Comparison of ENCODE assay signal across 10 cellular contexts in genomic region chr11:47376543-47377371, GRCh38. TPM values are rescaled to one million over a fixed set of nuclear protein-coding genes. Genes with fewer than 3 reads are reported as not detected.
DNase-seq lines count a peak whose midpoint lies in the region; ATAC-seq and TF ChIP-seq lines count a peak whose summit lies in the region.
"Had no signal": no experiment of that assay in that cellular context is flagged by ENCODE, and none has a peak within 500 bp of the region (broad histone marks: within the 10 kb centered on the region; RNA-seq: fewer than 3 reads in every experiment).

No MANE protein-coding gene starts in this region.

- H3K27ac Mint-ChIP-seq in IgD-negative memory B cell (peak overlapping the region in 1 of 3 donors; percentile 33), Caco-2 (ENCODE audit: unreplicated experiment) (no peak overlapping the region)

- TF ChIP-seq CTCF in dorsolateral prefrontal cortex (IDR thresholded peaks at IDR 0.05 in 54 of 56, conservative IDR thresholded peaks at IDR 0.05 in 2 of 56; ENCODE audit: low read depth in 1 of 56, partially characterized antibody in 56 of 56), result no peak
- no peak for TF ChIP-seq CTCF in psoas muscle (IDR thresholded peaks at IDR 0.05)
- no peak for TF ChIP-seq CTCF in Caco-2 (IDR thresholded peaks at IDR 0.05; ENCODE audit: insufficient read depth in 1 of 2, low read depth in 1 of 2, low read length in 1 of 2, severe bottlenecking in 1 of 2, unreplicated experiment in 1 of 2)

- H3K27me3 ChIP-seq in dorsolateral prefrontal cortex (no peaks in the 10 kb centered on the region), psoas muscle (ENCODE audit: insufficient read depth in 3 of 3, low read length in 2 of 3) (no peaks in the 10 kb centered on the region), Caco-2 (replicated peaks; ENCODE audit: control insufficient read depth, insufficient read depth, low read length) (no peaks in the 10 kb centered on the region)

- H3K4me1 ChIP-seq in psoas muscle (no peaks in the 10 kb centered on the region), Caco-2 (peaks cover 4% of the 10 kb centered on the region; the same call in 1 of the 2 replicates)

- H3K9me3 Mint-ChIP-seq in IgD-negative memory B cell (no peaks in the 10 kb centered on the region), Caco-2 (ENCODE audit: unreplicated experiment) (no peaks in the 10 kb centered on the region)
- H3K9me3 Mint-ChIP-seq: nephron had no signal

- H3K9me3 ChIP-seq in psoas muscle, result no peaks in the 10 kb centered on the region
- H3K9me3 ChIP-seq in Caco-2, result no peaks in the 10 kb centered on the region

- H3K36me3 Mint-ChIP-seq in IgD-negative memory B cell (no peaks in the 10 kb centered on the region), Caco-2 (ENCODE audit: insufficient read depth, unreplicated experiment) (no peaks in the 10 kb centered on the region)

- POLR2A ChIA-PET in Caco-2 (lab: Charles Lee), result no interaction called here

- no peak for DNase-seq in dorsolateral prefrontal cortex
- peak; percentile 62 to 69 for DNase-seq in psoas muscle
- DNase-seq in DMS53 (lab: John Stamatoyannopoulos, UW), result no peak
- no peak for DNase-seq in NCI-H526 (lab: John Stamatoyannopoulos, UW)
- DNase-seq in dermis blood vessel endothelial cell, result no peak
- no peak for DNase-seq in Caco-2

- H3K4me1 Mint-ChIP-seq in IgD-negative memory B cell (peaks cover 11 to 26% (median 15%) of the 10 kb centered on the region in 3 donors), Caco-2 (ENCODE audit: low read depth, unreplicated experiment) (peaks cover 7% of the 10 kb centered on the region)
- H3K4me1 Mint-ChIP-seq: nephron had no signal

- H3K4me3 Mint-ChIP-seq in IgD-negative memory B cell, result peak overlapping the region in 3 of 4 donors; percentile 87 to 95 (median 93)
- no peak overlapping the region for H3K4me3 Mint-ChIP-seq in Caco-2 (ENCODE audit: unreplicated experiment)
- H3K4me3 Mint-ChIP-seq: nephron had no signal

- H3K4me3 ChIP-seq in dorsolateral prefrontal cortex, result peak overlapping the region in 47 of 59 donors; percentile 3 to 58 (median 37)
- peak overlapping the region; percentile 43 for H3K4me3 ChIP-seq in psoas muscle
- no peak overlapping the region for H3K4me3 ChIP-seq in Caco-2 (ENCODE audit: low read depth, low read length)

- BruUV-seq in Caco-2 (replicated peaks; lab: Mats Ljungman, UMichigan), result no TSS peak

- H3K27me3 Mint-ChIP-seq in IgD-negative memory B cell (no peaks in the 10 kb centered on the region), Caco-2 (ENCODE audit: insufficient read depth, unreplicated experiment) (no peaks in the 10 kb centered on the region)

- 67 to 84% (median 71%) methylated on average over 13 to 14 of the region's 14 CpGs for WGBS in psoas muscle, 3 donors

- CTCF ChIA-PET in Caco-2 (lab: Charles Lee), result interaction anchor here (0.6 kb wide), 1 partner anchor 78 kb away, joined by 3 read pairs; no protein-coding TSS in a partner anchor

- H3K36me3 ChIP-seq in psoas muscle (ENCODE audit: insufficient read depth in 1 of 2, low read depth in 1 of 2) (no peaks in the 10 kb centered on the region), Caco-2 (ENCODE audit: control insufficient read depth, insufficient read depth, low read length) (no peaks in the 10 kb centered on the region)

- intact Hi-C loops in dorsolateral prefrontal cortex (cut with DNase I) (no loop called here), psoas muscle (cut with DNase I) (no loop called here), Caco-2 (cut with micrococcal nuclease; ENCODE audit: unreplicated experiment) (loop anchor here (10.0 kb wide), 1 partner anchor 478 kb away; no protein-coding TSS in a partner anchor)

- H3K27ac ChIP-seq in dorsolateral prefrontal cortex (peak overlapping the region in 39 of 59 donors; percentile 3 to 81 (median 56)), psoas muscle (no peak overlapping the region)

- ATAC-seq in GM18511 (IDR thresholded peaks at IDR 0.05; ENCODE audit: unreplicated experiment) (peak; percentile 32), psoas muscle (no peak)

RNA-seq across cellular contexts. Expression of gene SPI1, which starts 1.6 kb away (rescaled TPM):
- polyA plus RNA-seq in IgD-negative memory B cell, result 67.7 TPM
- total RNA-seq in dorsolateral prefrontal cortex, result 10 to 100 TPM in 76 of 120 experiments, 1 to 10 TPM in 44; 2.1 to 44.5 (median 11.4) TPM
- 1 to 10 TPM; 3.6 to 8.3 (median 5.6) TPM for total RNA-seq in psoas muscle
- polyA plus RNA-seq in psoas muscle, result 1 to 10 TPM; 1.6 to 3.5 (median 3.1) TPM
- not detected in 2 replicates for total RNA-seq in dermis blood vessel endothelial cell
- not detected in 2 replicates for total RNA-seq in Caco-2 (2022)
- total RNA-seq: dermis microvascular lymphatic vessel endothelial cell had no signal

RNA-seq across cellular contexts. Expression of gene MYBPC3, which starts 24.3 kb away (rescaled TPM):
- polyA plus RNA-seq in IgD-negative memory B cell (not detected), psoas muscle (under 1 TPM; 0.01 to 0.13 (median 0.07) TPM)
- total RNA-seq in dorsolateral prefrontal cortex (under 1 TPM in 37 of 120 experiments, not detected in 83; 0.08 to 0.36 (median 0.15) TPM), psoas muscle (1 to 10 TPM in 1 of 4 donors, under 1 TPM in 3; 0.44 to 1.3 (median 0.69) TPM), dermis blood vessel endothelial cell (not detected in 2 replicates), Caco-2 (2022) (not detected in 2 replicates)
- total RNA-seq: dermis microvascular lymphatic vessel endothelial cell had no signal

RNA-seq across cellular contexts. Expression of gene SLC39A13, which starts 31.6 kb away (rescaled TPM):
- polyA plus RNA-seq in IgD-negative memory B cell, result 15.5 TPM
- 10 to 100 TPM; 29.5 to 62.3 (median 39.7) TPM for total RNA-seq in dorsolateral prefrontal cortex
- total RNA-seq in psoas muscle, result 10 to 100 TPM; 14.7 to 26.9 (median 19.9) TPM
- polyA plus RNA-seq in psoas muscle, result 10 to 100 TPM; 27.0 to 35.3 (median 29.1) TPM
- total RNA-seq in dermis blood vessel endothelial cell, result 72.8 and 78.0 TPM in 2 replicates
- 27.1 and 30.8 TPM in 2 replicates for total RNA-seq in Caco-2 (2022)

RNA-seq across cellular contexts. Expression of gene PSMC3, which starts 49.5 kb away (rescaled TPM):
- 101 TPM for polyA plus RNA-seq in IgD-negative memory B cell
- 100 to 1,000 TPM in 90 of 120 experiments, 10 to 100 TPM in 30; 65.6 to 166 (median 113) TPM for total RNA-seq in dorsolateral prefrontal cortex
- total RNA-seq in psoas muscle, result 100 to 1,000 TPM; 141 to 255 (median 191) TPM
- 100 to 1,000 TPM; 300 to 346 (median 316) TPM for polyA plus RNA-seq in psoas muscle
- total RNA-seq in dermis blood vessel endothelial cell, result 147 and 248 TPM in 2 replicates
- 191 and 196 TPM in 2 replicates for total RNA-seq in Caco-2 (2022)

Comparison
In these comparisons a context has a peak if more than half of its experiments do, and no peak if none do; other contexts are left out.
1. DNase-seq: peak in psoas muscle (2 of 2); none in dorsolateral prefrontal cortex (0 of 10), DMS53 (single experiment), NCI-H526 (0 of 2), dermis blood vessel endothelial cell (single experiment) and Caco-2 (0 of 2).